Comparison of ENCODE assay signal across 8 cellular contexts in genomic region chr2:85420743-85421705, GRCh38. TPM values are rescaled to one million over a fixed set of nuclear protein-coding genes. Genes with fewer than 3 reads are reported as not detected.
DNase-seq lines count a peak whose midpoint lies in the region; ATAC-seq lines count a peak whose summit lies in the region.

No MANE protein-coding gene starts in this region.

- CTCF ChIA-PET in activated CD8-positive, alpha-beta T cell treated with anti-CD3 and anti-CD28 coated beads, Interleukin-2, amount 10 ng/mL, durations not matched to agents 7 days and 5 days (lab: Charles Lee): interaction anchor here (0.6 to 8.1 kb wide), 24 partner anchors 8 to 208 kb away, joined by 3 to 263 read pairs (median 5); partner anchors contain the start of genes GGCX, MAT2A, RNF181 and TMEM150A

- no peaks in the 10 kb centered on the region for H3K9me3 ChIP-seq in BLaER1 treated with 17β-estradiol and CSF1 and Interleukin-3, amounts not matched to agents 10 nM and 100 nM (replicated peaks in 1 of 11)
- H3K9me3 ChIP-seq in mesenchymal stem cell (ENCODE audit: control insufficient read depth, low read length): no peaks in the 10 kb centered on the region

- peak overlapping the region in 1 of 10 experiments; percentile 18; a peak in 2 of 20 replicates for H3K4me3 ChIP-seq in BLaER1 treated with 17β-estradiol and CSF1 and Interleukin-3, amounts not matched to agents 10 nM and 100 nM
- H3K4me3 ChIP-seq in mesenchymal stem cell (ENCODE audit: insufficient read depth in 1 of 2, low read depth in 1 of 2, low read length in 2 of 2): peak overlapping the region in 1 of 2 experiments; percentile 55

- peak overlapping the region; percentile 69 for H3K4me3 Mint-ChIP-seq in activated CD8-positive, alpha-beta T cell treated with anti-CD3 and anti-CD28 coated beads, Interleukin-2, amount 10 ng/mL, durations not matched to agents 7 days and 5 days

- no peak overlapping the region for H3K23ac ChIP-seq in mesenchymal stem cell (ENCODE audit: low read length in 2 of 2)

- no peaks in the 10 kb centered on the region for H3K36me3 Mint-ChIP-seq in activated CD8-positive, alpha-beta T cell treated with anti-CD3 and anti-CD28 coated beads, Interleukin-2, amount 10 ng/mL, durations not matched to agents 7 days and 5 days (ENCODE audit: low read depth)

- peaks cover 42% of the 10 kb centered on the region for H3K4me1 Mint-ChIP-seq in activated CD8-positive, alpha-beta T cell treated with anti-CD3 and anti-CD28 coated beads, Interleukin-2, amount 10 ng/mL, durations not matched to agents 7 days and 5 days (ENCODE audit: low read depth)

- peak overlapping the region; percentile 20 for H4K91ac ChIP-seq in mesenchymal stem cell (ENCODE audit: low read length)

- peak overlapping the region; percentile 65 to 70 for H2BK12ac ChIP-seq in mesenchymal stem cell (ENCODE audit: low read length in 2 of 2)

- peak overlapping the region; percentile 77 for H2BK15ac ChIP-seq in mesenchymal stem cell (ENCODE audit: low read depth, poor library complexity, severe bottlenecking)

- peak overlapping the region; percentile 50 to 97 (median 95) for H3K27ac ChIP-seq in BLaER1 treated with 17β-estradiol and CSF1 and Interleukin-3, amounts not matched to agents 10 nM and 100 nM
- no peak overlapping the region for H3K27ac ChIP-seq in mesenchymal stem cell (ENCODE audit: low read length, poor library complexity, severe bottlenecking)

- no peaks in the 10 kb centered on the region for H3K27me3 Mint-ChIP-seq in activated CD8-positive, alpha-beta T cell treated with anti-CD3 and anti-CD28 coated beads, Interleukin-2, amount 10 ng/mL, durations not matched to agents 7 days and 5 days (ENCODE audit: low read depth)

- H3K4me1 ChIP-seq in BLaER1 treated with 17β-estradiol and CSF1 and Interleukin-3, amounts not matched to agents 10 nM and 100 nM: peaks cover 65 to 77% (median 68%) of the 10 kb centered on the region in 10 experiments
- peaks cover 28% of the 10 kb centered on the region for H3K4me1 ChIP-seq in mesenchymal stem cell (ENCODE audit: control insufficient read depth, insufficient read depth, low read depth, low read length)

- no peaks in the 10 kb centered on the region for H3K27me3 ChIP-seq in BLaER1 treated with 17β-estradiol and CSF1 and Interleukin-3, amounts not matched to agents 10 nM and 100 nM
- no peaks in the 10 kb centered on the region for H3K27me3 ChIP-seq in mesenchymal stem cell (ENCODE audit: control insufficient read depth in 1 of 2, insufficient read depth in 1 of 2, low read length in 2 of 2)

- H2AFZ ChIP-seq in mesenchymal stem cell (ENCODE audit: low read depth, low read length): peak overlapping the region; percentile 55

- peak overlapping the region; percentile 59 to 69 for H3K4ac ChIP-seq in mesenchymal stem cell (ENCODE audit: low read depth in 1 of 2, low read length in 2 of 2)

- peak overlapping the region; percentile 34 to 47 for H3K18ac ChIP-seq in mesenchymal stem cell (ENCODE audit: low read depth in 1 of 2, low read length in 2 of 2)

- H3K27ac Mint-ChIP-seq in activated CD8-positive, alpha-beta T cell treated with anti-CD3 and anti-CD28 coated beads, Interleukin-2, amount 10 ng/mL, durations not matched to agents 7 days and 5 days: peak overlapping the region; percentile 89

- no peaks in the 10 kb centered on the region for H3K36me3 ChIP-seq in BLaER1 treated with 17β-estradiol and CSF1 and Interleukin-3, amounts not matched to agents 10 nM and 100 nM
- no peaks in the 10 kb centered on the region for H3K36me3 ChIP-seq in mesenchymal stem cell (ENCODE audit: control insufficient read depth in 1 of 2, insufficient read depth in 2 of 2, low read depth in 1 of 2, low read length in 2 of 2)

- peak overlapping the region; percentile 88 to 97 (median 95) for H3K4me2 ChIP-seq in BLaER1 treated with 17β-estradiol and CSF1 and Interleukin-3, amounts not matched to agents 10 nM and 100 nM
- peak overlapping the region; percentile 9 for H3K4me2 ChIP-seq in mesenchymal stem cell (ENCODE audit: low read length, poor library complexity, severe bottlenecking)

- H4K20me1 ChIP-seq in BLaER1 treated with 17β-estradiol and CSF1 and Interleukin-3, amounts not matched to agents 10 nM and 100 nM: no peaks in the 10 kb centered on the region

- H2AK5ac ChIP-seq in mesenchymal stem cell (ENCODE audit: low read length, severe bottlenecking): peak overlapping the region; percentile 5

- WGBS in mesenchymal stem cell: 40% methylated on average over 31 of the region's 31 CpGs

- POLR2A ChIA-PET in activated CD8-positive, alpha-beta T cell treated with anti-CD3 and anti-CD28 coated beads, Interleukin-2, amount 10 ng/mL, durations not matched to agents 7 days and 5 days (lab: Charles Lee): interaction anchor here (0.5 to 3.9 kb wide), 11 partner anchors 10 to 132 kb away, joined by 3 to 61 read pairs (median 4); partner anchors contain the start of genes MAT2A and TGOLN2

- no peak overlapping the region for H2BK120ac ChIP-seq in mesenchymal stem cell (ENCODE audit: low read depth, low read length)

- peak overlapping the region; percentile 95 for H4K8ac ChIP-seq in mesenchymal stem cell (ENCODE audit: low read length)

- DNase-seq in NCI-H748 treated with DMSO at 0.1 percent for 48 hours (lab: John Stamatoyannopoulos, UW) (peak; percentile 63), mesenchymal stem cell (peak; percentile 78)
- peak; percentile 92 for DNase-seq in activated CD8-positive, alpha-beta T cell treated with anti-CD3 and anti-CD28 coated beads, Interleukin-2, amount 10 ng/mL, durations not matched to agents 7 days and 5 days
- DNase-seq in effector CD4-positive, alpha-beta T cell: peak; percentile 86
- peak; percentile 96 for DNase-seq in stimulated activated CD8-positive, alpha-beta memory T cell treated with anti-CD3 and anti-CD28 coated beads, Interleukin-15, amount 100 ng/mL, for 24 hours (ENCODE audit: low read depth)

- H3K14ac ChIP-seq in mesenchymal stem cell (ENCODE audit: low read length in 2 of 2): peak overlapping the region in 1 of 2 experiments; percentile 26

- peaks cover 4% of the 10 kb centered on the region for H3K79me1 ChIP-seq in mesenchymal stem cell (replicated peaks; ENCODE audit: low read length, poor library complexity, severe bottlenecking)

- no peaks in the 10 kb centered on the region for H3K9me3 Mint-ChIP-seq in activated CD8-positive, alpha-beta T cell treated with anti-CD3 and anti-CD28 coated beads, Interleukin-2, amount 10 ng/mL, durations not matched to agents 7 days and 5 days (ENCODE audit: insufficient read depth)

- peak overlapping the region; percentile 40 to 95 (median 91); a peak in 21 of 22 replicates for H3K9ac ChIP-seq in BLaER1 treated with 17β-estradiol and CSF1 and Interleukin-3, amounts not matched to agents 10 nM and 100 nM
- H3K9ac ChIP-seq in mesenchymal stem cell (ENCODE audit: low read length): peak overlapping the region; percentile 94

- no peak overlapping the region for H2BK5ac ChIP-seq in mesenchymal stem cell (ENCODE audit: low read depth, low read length, poor library complexity, severe bottlenecking)

- ATAC-seq in GM19328 (IDR thresholded peaks at IDR 0.05; ENCODE audit: unreplicated experiment) (peak; percentile 52), HG03521 (IDR thresholded peaks at IDR 0.05; ENCODE audit: unreplicated experiment) (peak; percentile 41)
- peak; percentile 69 for ATAC-seq in activated CD8-positive, alpha-beta T cell treated with anti-CD3 and anti-CD28 coated beads, Interleukin-2, amount 10 ng/mL, durations not matched to agents 7 days and 5 days

RNA-seq across cellular contexts. Expression of gene SH2D6, which starts 2.5 kb away (rescaled TPM):
- under 1 TPM; 0.61 to 0.73 TPM for total RNA-seq in activated CD8-positive, alpha-beta T cell treated with anti-CD3 and anti-CD28 coated beads, Interleukin-2, amount 10 ng/mL, durations not matched to agents 7 days and 5 days
- polyA plus RNA-seq in mesenchymal stem cell (2013, experiment 1 of 2): not detected
- polyA plus RNA-seq in mesenchymal stem cell (2013, experiment 2 of 2): 0.14 TPM

RNA-seq across cellular contexts. Expression of gene CAPG, which starts 10.9 kb away (rescaled TPM):
- 100 to 1,000 TPM; 282 to 288 TPM for total RNA-seq in activated CD8-positive, alpha-beta T cell treated with anti-CD3 and anti-CD28 coated beads, Interleukin-2, amount 10 ng/mL, durations not matched to agents 7 days and 5 days
- polyA plus RNA-seq in mesenchymal stem cell (2013, experiment 1 of 2): 109 TPM
- polyA plus RNA-seq in mesenchymal stem cell (2013, experiment 2 of 2): 105 TPM
